In genomic region chrX:54237014-54237413, GRCh38 we compare ENCODE assay signal across 26 cellular contexts.
"Had no signal": no experiment of that assay in that cellular context is flagged by ENCODE, and none has a peak within 500 bp of the region (broad histone marks: within the 10 kb centered on the region; RNA-seq: fewer than 3 reads in every experiment).

No MANE protein-coding gene starts in this region.

- H3K36me3 ChIP-seq: gastrocnemius medialis, left lung, right lobe of liver, thoracic aorta, upper lobe of left lung had no signal

- H3K9me3 Mint-ChIP-seq: neural progenitor cell; stimulated activated naive CD8-positive, alpha-beta T cell treated with anti-CD3 and anti-CD28 coated beads, Interleukin-15, Interleukin-2, amounts not matched to agents 100 ng/mL and 50 ng/mL, for 24 hours had no signal

- H3K4me1 Mint-ChIP-seq: naive thymus-derived CD4-positive, alpha-beta T cell; nephron; neural progenitor cell; stimulated activated naive B cell treated with anti-CD40 and anti-IgM and Interleukin-4, amounts not matched to agents 10 μg/mL and 1 μg/mL and 100 μg/mL, for 72 hours had no signal

- DNase-seq: effector CD8-positive, alpha-beta T cell; endodermal cell; foreskin fibroblast; gastrocnemius medialis; head of caudate nucleus; left lung; mesenchymal stem cell; midbrain; naive thymus-derived CD4-positive, alpha-beta T cell; right lobe of liver; small intestine; stimulated activated CD4-positive, alpha-beta T cell treated with anti-CD3 and anti-CD28 coated beads, Interleukin-15, amount 100 ng/mL, for 24 hours; stimulated activated CD4-positive, alpha-beta T cell treated with anti-CD3 and anti-CD28 coated beads, Interleukin-2, amount 100 ng/mL, for 48 hours; stimulated activated naive B cell treated with anti-CD40 and anti-IgM and Interleukin-4, amounts not matched to agents 10 μg/mL and 1 μg/mL and 100 μg/mL, for 72 hours; upper lobe of left lung had no signal

- H2AFZ ChIP-seq: neural progenitor cell, parathyroid adenoma had no signal

- H3K4me1 ChIP-seq: gastrocnemius medialis, left lung, neural progenitor cell, parathyroid adenoma, right lobe of liver, tibial nerve, upper lobe of left lung had no signal

- H3K79me2 ChIP-seq: parathyroid adenoma had no signal

- H3K9ac ChIP-seq: neural progenitor cell, parathyroid adenoma had no signal

- H3K27me3 ChIP-seq: neural progenitor cell, right lobe of liver, tibial nerve, upper lobe of left lung had no signal

- H3K4me3 ChIP-seq: gastrocnemius medialis, left lung, neural progenitor cell, right lobe of liver, thoracic aorta, tibial nerve, upper lobe of left lung had no signal

- H3K27ac ChIP-seq: epithelial cell of prostate, gastrocnemius medialis, left lung, neural progenitor cell, parathyroid adenoma, right lobe of liver, thoracic aorta, tibial nerve, upper lobe of left lung had no signal

- H3K27ac Mint-ChIP-seq: endodermal cell; naive thymus-derived CD4-positive, alpha-beta T cell; nephron; neural progenitor cell; progenitor cell of endocrine pancreas; stimulated activated naive B cell treated with anti-CD40 and anti-IgM and Interleukin-4, amounts not matched to agents 10 μg/mL and 1 μg/mL and 100 μg/mL, for 72 hours; stimulated activated naive CD8-positive, alpha-beta T cell treated with anti-CD3 and anti-CD28 coated beads, Interleukin-15, Interleukin-2, amounts not matched to agents 100 ng/mL and 50 ng/mL, for 24 hours had no signal

- H3K9me3 ChIP-seq: gastrocnemius medialis, left lung, right lobe of liver, thoracic aorta, upper lobe of left lung had no signal

- FAIRE-seq: keratinocyte, small intestine, urothelium cell line had no signal

- ATAC-seq: esophagus mucosa; gastrocnemius medialis; left lung; naive thymus-derived CD4-positive, alpha-beta T cell; right lobe of liver; stimulated activated naive B cell treated with anti-CD40 and anti-IgM and Interleukin-4, amounts not matched to agents 10 μg/mL and 1 μg/mL and 100 μg/mL, for 72 hours had no signal

- H3K4me3 Mint-ChIP-seq: endodermal cell; naive thymus-derived CD4-positive, alpha-beta T cell; nephron; neural progenitor cell; stimulated activated naive B cell treated with anti-CD40 and anti-IgM and Interleukin-4, amounts not matched to agents 10 μg/mL and 1 μg/mL and 100 μg/mL, for 72 hours; stimulated activated naive CD8-positive, alpha-beta T cell treated with anti-CD3 and anti-CD28 coated beads, Interleukin-15, Interleukin-2, amounts not matched to agents 100 ng/mL and 50 ng/mL, for 24 hours had no signal

- H3K4me2 ChIP-seq: neural progenitor cell had no signal

- H3K27me3 Mint-ChIP-seq: naive thymus-derived CD4-positive, alpha-beta T cell; progenitor cell of endocrine pancreas; stimulated activated naive CD8-positive, alpha-beta T cell treated with anti-CD3 and anti-CD28 coated beads, Interleukin-15, Interleukin-2, amounts not matched to agents 100 ng/mL and 50 ng/mL, for 24 hours had no signal
